In the genomic region with DNA sequence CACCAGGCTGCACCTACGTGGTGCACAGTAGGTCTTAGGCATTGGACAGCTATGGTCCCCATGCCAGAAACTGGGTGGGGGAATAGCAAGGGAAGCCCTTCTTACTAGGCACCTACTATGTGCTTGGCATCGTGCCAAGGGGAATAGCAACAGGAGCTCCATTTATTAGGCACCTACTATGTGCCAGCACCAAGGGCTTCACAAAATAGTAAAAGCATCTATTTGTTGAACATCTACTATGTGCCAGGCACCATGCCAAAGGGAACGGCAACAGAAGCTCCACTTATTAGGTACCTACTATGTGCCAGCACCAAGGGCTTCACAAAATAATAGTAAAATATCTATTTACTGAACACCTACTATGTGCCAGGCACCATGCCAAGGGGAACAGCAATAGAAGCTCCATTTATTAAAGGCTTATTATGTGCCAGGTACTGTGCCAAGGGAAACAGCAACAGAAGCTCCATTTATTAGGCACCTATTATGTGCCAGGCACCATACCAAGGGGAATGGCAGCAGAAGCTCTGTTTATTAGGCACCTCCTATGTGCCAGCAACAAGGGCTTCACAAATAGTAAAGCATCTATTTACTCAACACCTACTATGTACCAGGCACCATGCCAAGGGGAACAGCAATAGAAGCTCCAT, we compare ENCODE assay signal across 1 cellular context.
TF ChIP-seq lines count a peak whose summit lies in the region.

No MANE protein-coding gene starts in this region.

TF ChIP-seq in HEK293, 187 proteins besides CTCF, POLR2A, EP300 and RAD21 (continued from another document):
- no peak for TF ChIP-seq ZNF558 (tag by site-specific recombination; IDR thresholded peaks at IDR 0.05)
- TF ChIP-seq, protein P1, sequence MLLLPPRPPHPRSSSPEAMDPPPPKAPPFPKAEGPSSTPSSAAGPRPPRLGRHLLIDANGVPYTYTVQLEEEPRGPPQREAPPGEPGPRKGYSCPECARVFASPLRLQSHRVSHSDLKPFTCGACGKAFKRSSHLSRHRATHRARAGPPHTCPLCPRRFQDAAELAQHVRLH (tag by site-specific recombination; IDR thresholded peaks at IDR 0.05), result peak; percentile 46; the same call in 1 of the 2 replicates
- 0 out of 2 replicates have a peak, but pooled peaks have one; percentile 39 for TF ChIP-seq ZNF792 (tag by site-specific recombination; IDR thresholded peaks at IDR 0.05)
- TF ChIP-seq ZNF664 (tag by site-specific recombination; IDR thresholded peaks at IDR 0.05), result peak; percentile 55
- TF ChIP-seq ZNF426 (tag by site-specific recombination; IDR thresholded peaks at IDR 0.05), result no peak
- TF ChIP-seq ZNF623 (tag by site-specific recombination; IDR thresholded peaks at IDR 0.05), result no peak
- TF ChIP-seq ZNF37A (tag by site-specific recombination; IDR thresholded peaks at IDR 0.05), result no peak
- TF ChIP-seq, protein P2, sequence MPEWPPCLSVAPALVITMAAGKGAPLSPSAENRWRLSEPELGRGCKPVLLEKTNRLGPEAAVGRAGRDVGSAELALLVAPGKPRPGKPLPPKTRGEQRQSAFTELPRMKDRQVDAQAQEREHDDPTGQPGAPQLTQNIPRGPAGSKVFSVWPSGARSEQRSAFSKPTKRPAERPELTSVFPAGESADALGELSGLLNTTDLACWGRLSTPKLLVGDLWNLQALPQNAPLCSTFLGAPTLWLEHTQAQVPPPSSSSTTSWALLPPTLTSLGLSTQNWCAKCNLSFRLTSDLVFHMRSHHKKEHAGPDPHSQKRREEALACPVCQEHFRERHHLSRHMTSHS (tag by site-specific recombination; IDR thresholded peaks at IDR 0.05), result no peak
- TF ChIP-seq ZNF530 (tag by site-specific recombination; IDR thresholded peaks at IDR 0.05; ENCODE audit: low read depth), result no peak
- TF ChIP-seq ZBTB17 (tag by site-specific recombination; IDR thresholded peaks at IDR 0.05), result no peak
